20 cellular contexts compared by ENCODE assay signal in genomic region chr10:110686941-110687340, GRCh38.
"Had no signal": no experiment of that assay in that cellular context is flagged by ENCODE, and none has a peak within 500 bp of the region (broad histone marks: within the 10 kb centered on the region; RNA-seq: fewer than 3 reads in every experiment).

No MANE protein-coding gene starts in this region.

- DNase-seq: activated CD4-positive, alpha-beta T cell treated with anti-CD3 and anti-CD28 coated beads for 4 hours; activated CD8-positive, alpha-beta memory T cell treated with anti-CD3 and anti-CD28 coated beads, Interleukin-2, amount 50 U/mL, for 4 hours; activated CD8-positive, alpha-beta T cell treated with anti-CD3 and anti-CD28 coated beads for 36 hours; activated gamma-delta T cell treated with Interleukin-2 at 50 U/mL for 16 hours; activated naive CD8-positive, alpha-beta T cell treated with anti-CD3 and anti-CD28 coated beads for 36 hours; activated T-cell treated with anti-CD3 and anti-CD28 coated beads, Interleukin-2, amount 50 U/mL, for 72 hours; effector memory CD4-positive, alpha-beta T cell; glutamatergic neuron; left lung; mesendoderm; occipital lobe; stimulated activated CD4-positive, alpha-beta T cell treated with anti-CD3 and anti-CD28 coated beads, Interleukin-4, amount 100 ng/mL, for 1 hour; stimulated activated CD8-positive, alpha-beta memory T cell treated with anti-CD3 and anti-CD28 coated beads, Interleukin-4, amount 100 ng/mL, for 48 hours; stimulated activated naive CD8-positive, alpha-beta T cell treated with anti-CD3 and anti-CD28 coated beads, Interleukin-15, Interleukin-2, amounts not matched to agents 100 U/mL and 50 U/mL, for 24 hours; T-cell; upper lobe of left lung had no signal

- H3K36me3 ChIP-seq: left lung, prostate gland, suprapubic skin, upper lobe of left lung had no signal

- H3K27me3 ChIP-seq: suprapubic skin, upper lobe of left lung had no signal

- FAIRE-seq: keratinocyte had no signal

- H3K9me3 ChIP-seq: prostate gland, suprapubic skin had no signal

- ATAC-seq: activated CD8-positive, alpha-beta T cell treated with anti-CD3 and anti-CD28 coated beads for 36 hours; activated T-cell treated with anti-CD3 and anti-CD28 coated beads, Interleukin-2, amount 50 U/mL, for 72 hours; left lung; stimulated activated naive CD8-positive, alpha-beta T cell treated with anti-CD3 and anti-CD28 coated beads, Interleukin-15, Interleukin-2, amounts not matched to agents 100 U/mL and 50 U/mL, for 24 hours; T-cell had no signal

- H3K4me3 ChIP-seq: left lung, prostate gland, suprapubic skin, upper lobe of left lung had no signal

- H3K27ac ChIP-seq: epithelial cell of prostate, left lung, prostate gland, suprapubic skin, upper lobe of left lung had no signal

- H3K4me1 ChIP-seq: left lung, prostate gland, suprapubic skin, upper lobe of left lung had no signal
